In the genomic region with DNA sequence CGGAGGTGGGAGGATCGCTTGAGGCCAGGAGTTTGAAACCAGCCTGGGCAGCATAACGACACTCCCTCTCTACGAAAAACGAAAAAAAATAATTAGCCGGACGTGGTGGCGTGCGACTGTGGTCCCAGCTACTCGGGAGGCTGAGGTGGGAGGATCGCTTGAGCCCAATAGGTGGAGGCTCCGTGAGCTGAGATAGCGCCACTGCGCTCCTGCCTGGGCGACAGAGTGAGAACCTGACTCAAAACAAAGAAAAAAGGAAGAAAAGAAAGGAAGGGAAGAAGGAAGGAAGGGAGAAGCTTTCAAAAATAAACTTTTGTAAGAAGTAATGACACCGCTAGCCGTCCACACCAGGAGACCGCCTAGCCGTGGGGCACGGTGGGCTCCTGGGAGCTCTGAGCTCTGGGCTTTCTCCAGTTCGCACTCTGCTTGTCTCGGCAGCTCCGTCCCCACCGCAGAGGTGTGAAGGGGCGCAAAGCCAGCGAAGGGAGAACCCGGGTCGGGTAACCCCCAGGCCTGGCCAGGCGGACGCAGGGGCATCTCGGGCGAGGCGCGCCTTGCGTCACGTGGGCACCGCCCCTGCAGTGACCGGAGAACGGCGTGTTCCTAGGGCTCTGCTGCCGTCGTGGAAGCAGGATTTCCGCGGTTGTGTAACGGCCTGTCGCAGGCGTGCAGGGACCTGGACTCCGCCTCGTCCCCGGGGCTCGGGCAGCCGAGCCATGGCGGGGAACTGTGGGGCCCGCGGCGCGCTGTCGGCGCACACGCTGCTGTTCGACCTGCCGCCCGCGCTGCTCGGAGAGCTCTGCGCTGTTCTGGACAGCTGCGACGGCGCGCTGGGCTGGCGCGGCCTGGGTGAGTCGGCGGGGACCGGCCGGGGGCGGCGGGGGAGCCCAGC, we compare ENCODE assay signal across 8 cellular contexts. TPM values are rescaled to one million over a fixed set of nuclear protein-coding genes. Genes with fewer than 3 reads are reported as not detected.
A peak's percentile ranks its signal among the peaks of the same experiment; 100 is the strongest.
DNase-seq lines count a peak whose midpoint lies in the region; ATAC-seq, FAIRE-seq and TF ChIP-seq lines count a peak whose summit lies in the region.

A gene with protein sequence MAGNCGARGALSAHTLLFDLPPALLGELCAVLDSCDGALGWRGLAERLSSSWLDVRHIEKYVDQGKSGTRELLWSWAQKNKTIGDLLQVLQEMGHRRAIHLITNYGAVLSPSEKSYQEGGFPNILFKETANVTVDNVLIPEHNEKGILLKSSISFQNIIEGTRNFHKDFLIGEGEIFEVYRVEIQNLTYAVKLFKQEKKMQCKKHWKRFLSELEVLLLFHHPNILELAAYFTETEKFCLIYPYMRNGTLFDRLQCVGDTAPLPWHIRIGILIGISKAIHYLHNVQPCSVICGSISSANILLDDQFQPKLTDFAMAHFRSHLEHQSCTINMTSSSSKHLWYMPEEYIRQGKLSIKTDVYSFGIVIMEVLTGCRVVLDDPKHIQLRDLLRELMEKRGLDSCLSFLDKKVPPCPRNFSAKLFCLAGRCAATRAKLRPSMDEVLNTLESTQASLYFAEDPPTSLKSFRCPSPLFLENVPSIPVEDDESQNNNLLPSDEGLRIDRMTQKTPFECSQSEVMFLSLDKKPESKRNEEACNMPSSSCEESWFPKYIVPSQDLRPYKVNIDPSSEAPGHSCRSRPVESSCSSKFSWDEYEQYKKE (plus strand): TSS at position 631 of the 892 bp plus-strand sequence. CDS start 86 bp downstream, at position 717.

- H3K9ac ChIP-seq in endothelial cell of umbilical vein (replicated peaks; ENCODE audit: extremely low read depth, insufficient read depth, low read length) (peak within 1 kb of the TSS; percentile 57), stomach smooth muscle (ENCODE audit: low read length in 2 of 2) (peak within 1 kb of the TSS in 1 of 2 donors; percentile 29)

- H3K9me2 ChIP-seq in DOHH2 (replicated peaks; ENCODE audit: control insufficient read depth, low read length) = no peaks in the 10 kb centered on the region

- H3K9me3 ChIP-seq in DOHH2 (ENCODE audit: control insufficient read depth, insufficient read depth, low read length) (no peaks in the 10 kb centered on the region), endothelial cell of umbilical vein (replicated peaks; ENCODE audit: control insufficient read depth, insufficient read depth, low read length) (no peaks in the 10 kb centered on the region), stomach smooth muscle (ENCODE audit: control insufficient read depth in 2 of 2, low read length in 2 of 2) (no peaks in the 10 kb centered on the region)

- H3K9me1 ChIP-seq in endothelial cell of umbilical vein (replicated peaks; ENCODE audit: control insufficient read depth, extremely low read depth, insufficient read depth, low read length) = no peaks in the 10 kb centered on the region

- peak; percentile 60 for DNase-seq in HK-2 (ENCODE audit: unreplicated experiment)
- peak; percentile 84 for DNase-seq in activated CD4-positive, alpha-beta T cell treated with anti-CD3 and anti-CD28 coated beads, Interleukin-2, amount 10 ng/mL, durations not matched to agents 24 days and 14 days
- DNase-seq in endothelial cell of umbilical vein (ENCODE audit: low read depth, low spot score) = peak; percentile 70
- peak in 1 of 2 experiments; percentile 40 for DNase-seq in mesothelial cell of epicardium (ENCODE audit: low spot score in 2 of 2, unreplicated experiment in 2 of 2)
- DNase-seq in A172 (ENCODE audit: low spot score) = no peak

- peak; percentile 77 for TF ChIP-seq POLR2A in endothelial cell of umbilical vein (IDR thresholded peaks at IDR 0.05; ENCODE audit: low read depth, low read length)

- peaks cover 19% of the 10 kb centered on the region for H3K9me3 Mint-ChIP-seq in activated CD4-positive, alpha-beta T cell treated with anti-CD3 and anti-CD28 coated beads, Interleukin-2, amount 10 ng/mL, durations not matched to agents 24 days and 14 days
- H3K9me3 Mint-ChIP-seq in mesothelial cell of epicardium = peaks cover 6% of the 10 kb centered on the region

- no peak within 1 kb of the TSS for H3K27ac ChIP-seq in DOHH2 (ENCODE audit: low read depth, low read length)
- peak within 1 kb of the TSS; percentile 41 for H3K27ac ChIP-seq in endothelial cell of umbilical vein (ENCODE audit: insufficient read depth, low read depth, low read length)
- peak within 1 kb of the TSS; percentile 41 for H3K27ac ChIP-seq in stomach smooth muscle (ENCODE audit: low read length)

- peak within 1 kb of the TSS; percentile 2 for H3K27ac Mint-ChIP-seq in activated CD4-positive, alpha-beta T cell treated with anti-CD3 and anti-CD28 coated beads, Interleukin-2, amount 10 ng/mL, durations not matched to agents 24 days and 14 days
- H3K27ac Mint-ChIP-seq in mesothelial cell of epicardium = no peak within 1 kb of the TSS

- H3K27me3 ChIP-seq in DOHH2 (ENCODE audit: control insufficient read depth, low read length) (peaks cover 10% of the 10 kb centered on the region), endothelial cell of umbilical vein (ENCODE audit: control insufficient read depth in 2 of 2, insufficient read depth in 2 of 2, low read length in 2 of 2) (peaks cover under 1 to 3% of the 10 kb centered on the region in 2 experiments), stomach smooth muscle (ENCODE audit: control insufficient read depth in 1 of 2, insufficient read depth in 2 of 2, low read length in 2 of 2) (peaks cover 10% of the 10 kb centered on the region in 2 donors)

- H2AFZ ChIP-seq in endothelial cell of umbilical vein (ENCODE audit: low read depth, low read length) = peak within 1 kb of the TSS; percentile 94

- peaks cover 7% of the 10 kb centered on the region for H3K4me1 ChIP-seq in DOHH2 (ENCODE audit: control insufficient read depth, low read length)
- H3K4me1 ChIP-seq in endothelial cell of umbilical vein (ENCODE audit: control insufficient read depth, extremely low read depth, insufficient read depth, low read length) = peaks cover 20% of the 10 kb centered on the region
- H3K4me1 ChIP-seq in stomach smooth muscle (ENCODE audit: control insufficient read depth, insufficient read depth, low read length) = peaks cover 6% of the 10 kb centered on the region

- no TSS peak for BruUV-seq in endothelial cell of umbilical vein (replicated peaks; lab: Mats Ljungman, UMichigan)

- CTCF ChIA-PET in endothelial cell of umbilical vein (lab: Charles Lee) = interaction anchor here (1.5 to 1.7 kb wide), 3 partner anchors 12 to 46 kb away, joined by 5 to 6 read pairs (median 6); no protein-coding TSS in a partner anchor

- no peak within 1 kb of the TSS for H3K4me3 ChIP-seq in DOHH2 (ENCODE audit: low read length)
- peak within 1 kb of the TSS; percentile 44 to 82 (median 69) for H3K4me3 ChIP-seq in endothelial cell of umbilical vein (replicated peaks in 1 of 3; ENCODE audit: insufficient read depth in 1 of 3, low read depth in 1 of 3, low read length in 3 of 3)
- peak within 1 kb of the TSS; percentile 55 to 69 for H3K4me3 ChIP-seq in stomach smooth muscle (ENCODE audit: low read length in 2 of 2)

- peaks cover 45% of the 10 kb centered on the region for H3K27me3 Mint-ChIP-seq in activated CD4-positive, alpha-beta T cell treated with anti-CD3 and anti-CD28 coated beads, Interleukin-2, amount 10 ng/mL, durations not matched to agents 24 days and 14 days
- peaks cover 67% of the 10 kb centered on the region for H3K27me3 Mint-ChIP-seq in mesothelial cell of epicardium (ENCODE audit: low read depth)

- no peaks in the 10 kb centered on the region for H3F3A ChIP-seq in DOHH2 (ENCODE audit: control insufficient read depth, insufficient read depth)

- TF ChIP-seq CTCF in DOHH2 (IDR thresholded peaks at IDR 0.05; ENCODE audit: low read depth, low read length, poor library complexity, severe bottlenecking) (no peak), endothelial cell of umbilical vein (IDR thresholded peaks at IDR 0.05; ENCODE audit: extremely low read depth in 1 of 2, insufficient read depth in 1 of 2, low read depth in 1 of 2, low read length in 2 of 2) (no peak), mesothelial cell of epicardium (IDR thresholded peaks at IDR 0.05; ENCODE audit: unreplicated experiment) (no peak)

- peak; percentile 59 for ATAC-seq in GM19467 (IDR thresholded peaks at IDR 0.05; ENCODE audit: unreplicated experiment)

- POLR2A ChIA-PET in endothelial cell of umbilical vein (lab: Charles Lee) = no interaction called here

- dilution Hi-C loops in endothelial cell of umbilical vein (cut with MboI; ENCODE audit: extremely low pct_ligation_motif_present, low sequenced_read_pairs) = no loop called here

- H3K36me3 ChIP-seq in DOHH2 (ENCODE audit: control insufficient read depth, low read length) (no peaks in the 10 kb centered on the region), endothelial cell of umbilical vein (ENCODE audit: control insufficient read depth in 2 of 2, extremely low read depth in 1 of 2, insufficient read depth in 2 of 2, low read length in 2 of 2) (no peaks in the 10 kb centered on the region), stomach smooth muscle (ENCODE audit: control insufficient read depth in 2 of 2, insufficient read depth in 2 of 2, low read length in 2 of 2) (no peaks in the 10 kb centered on the region)

- peaks cover 11% of the 10 kb centered on the region for H3K4me1 Mint-ChIP-seq in activated CD4-positive, alpha-beta T cell treated with anti-CD3 and anti-CD28 coated beads, Interleukin-2, amount 10 ng/mL, durations not matched to agents 24 days and 14 days
- H3K4me1 Mint-ChIP-seq in mesothelial cell of epicardium = no peaks in the 10 kb centered on the region

- peak within 1 kb of the TSS; percentile 27; the same call in 1 of the 2 replicates for H3K4me2 ChIP-seq in DOHH2 (ENCODE audit: low read length)
- peak within 1 kb of the TSS; percentile 94 for H3K4me2 ChIP-seq in endothelial cell of umbilical vein (ENCODE audit: insufficient read depth, low read length)

- intact Hi-C loops in activated CD4-positive, alpha-beta T cell treated with anti-CD3 and anti-CD28 coated beads, Interleukin-2, amount 10 ng/mL, durations not matched to agents 24 days and 14 days (cut with micrococcal nuclease) = loop anchor here (2.0 kb wide), 1 partner anchor 20 kb away; a partner anchor contains a TSS
- intact Hi-C loops in endothelial cell of umbilical vein (cut with micrococcal nuclease) = loop anchor here (1.0 kb wide), 1 partner anchor 20 kb away; a partner anchor contains a TSS

- peak within 1 kb of the TSS; percentile 67 for H3K4me3 Mint-ChIP-seq in activated CD4-positive, alpha-beta T cell treated with anti-CD3 and anti-CD28 coated beads, Interleukin-2, amount 10 ng/mL, durations not matched to agents 24 days and 14 days
- peak within 1 kb of the TSS; percentile 40 for H3K4me3 Mint-ChIP-seq in mesothelial cell of epicardium

- H3K79me2 ChIP-seq in DOHH2 (ENCODE audit: control insufficient read depth, low read length) = no peaks in the 10 kb centered on the region
- no peaks in the 10 kb centered on the region for H3K79me2 ChIP-seq in endothelial cell of umbilical vein (ENCODE audit: control insufficient read depth, insufficient read depth, low read length)

- no peaks in the 10 kb centered on the region for H4K20me1 ChIP-seq in DOHH2 (ENCODE audit: control insufficient read depth, insufficient read depth, low read depth, low read length)
- H4K20me1 ChIP-seq in endothelial cell of umbilical vein (replicated peaks; ENCODE audit: control insufficient read depth, extremely low read depth, insufficient read depth, low read length) = no peaks in the 10 kb centered on the region

- H3K36me3 Mint-ChIP-seq in activated CD4-positive, alpha-beta T cell treated with anti-CD3 and anti-CD28 coated beads, Interleukin-2, amount 10 ng/mL, durations not matched to agents 24 days and 14 days (ENCODE audit: low read depth) = peaks cover 2% of the 10 kb centered on the region
- no peaks in the 10 kb centered on the region for H3K36me3 Mint-ChIP-seq in mesothelial cell of epicardium

- FAIRE-seq in endothelial cell of umbilical vein (lab: Jason Lieb, UNC) = peak; percentile 15

RNA-seq across cellular contexts. Expression of the gene that starts here (rescaled TPM):
- 1.3 and 1.8 TPM in 2 replicates for total RNA-seq in activated CD4-positive, alpha-beta T cell treated with anti-CD3 and anti-CD28 coated beads, Interleukin-2, amount 10 ng/mL, durations not matched to agents 24 days and 14 days
- total RNA-seq in endothelial cell of umbilical vein (7.4 and 8.5 TPM in 2 replicates), mesothelial cell of epicardium (1.5 to 2.2 TPM (median 1.9 TPM) in 3 replicates)
- polyA plus RNA-seq in endothelial cell of umbilical vein = 2.0 and 2.3 TPM in 2 replicates
- 3.0 and 3.2 TPM in 2 replicates for polyA plus RNA-seq in endothelial cell of umbilical vein (2011; cell fraction: cytosol; rRNA removed)
- 6.9 and 7.4 TPM in 2 replicates for polyA plus RNA-seq in endothelial cell of umbilical vein (2011; cell fraction: nucleus; rRNA removed)
- polyA plus RNA-seq in endothelial cell of umbilical vein (2012) = 1.2 and 2.1 TPM in 2 replicates
- 6.3 and 11.1 TPM in 2 replicates for polyA minus RNA-seq in endothelial cell of umbilical vein
- not detected for polyA minus RNA-seq in endothelial cell of umbilical vein (2011; cell fraction: cytosol; rRNA and poly(A)+ RNA removed)
- 6.0 and 7.9 TPM in 2 replicates for polyA minus RNA-seq in endothelial cell of umbilical vein (2011; cell fraction: nucleus; rRNA and poly(A)+ RNA removed)
- total RNA-seq in A172 (2014; rRNA removed; shearing (Covaris generic)) = not detected in 2 replicates
